1 cellular context compared by ENCODE assay signal in genomic region chr6:53523511-53524454, GRCh38.
TF ChIP-seq lines count a peak whose summit lies in the region.

No MANE protein-coding gene starts in this region.

TF ChIP-seq in GM23338, 12 proteins besides CTCF, POLR2A, EP300 and RAD21:
- TF ChIP-seq CREB1 (CRISPR knock-in tag; IDR thresholded peaks at IDR 0.05; ENCODE audit: low read depth), result no peak
- TF ChIP-seq REST (IDR thresholded peaks at IDR 0.05; ENCODE audit: unreplicated experiment), result no peak
- TF ChIP-seq ZNF331 (CRISPR knock-in tag; IDR thresholded peaks at IDR 0.05; ENCODE audit: low read depth), result no peak
- no peak for TF ChIP-seq ETS1 (IDR thresholded peaks at IDR 0.05)
- TF ChIP-seq NANOG (IDR thresholded peaks at IDR 0.05; ENCODE audit: borderline replicate concordance), result no peak
- no peak for TF ChIP-seq ZNF462 (CRISPR knock-in tag; IDR thresholded peaks at IDR 0.05)
